7 cellular contexts compared by ENCODE assay signal in genomic region chr6:157370755-157371154, GRCh38.
"Had no signal": no experiment of that assay in that cellular context is flagged by ENCODE, and none has a peak within 500 bp of the region (broad histone marks: within the 10 kb centered on the region; RNA-seq: fewer than 3 reads in every experiment).

No MANE protein-coding gene starts in this region.

- FAIRE-seq: H1, H54, HTR-8/SVneo had no signal

- DNase-seq: H9, HCEC 1CT, KG1 had no signal

- ATAC-seq: GM23338 had no signal

- H2AFZ ChIP-seq: GM23338 had no signal

- H3K4me3 ChIP-seq: GM23338 had no signal

- H3K4me2 ChIP-seq: GM23338 had no signal
